8 cellular contexts compared by ENCODE assay signal in the genomic region with DNA sequence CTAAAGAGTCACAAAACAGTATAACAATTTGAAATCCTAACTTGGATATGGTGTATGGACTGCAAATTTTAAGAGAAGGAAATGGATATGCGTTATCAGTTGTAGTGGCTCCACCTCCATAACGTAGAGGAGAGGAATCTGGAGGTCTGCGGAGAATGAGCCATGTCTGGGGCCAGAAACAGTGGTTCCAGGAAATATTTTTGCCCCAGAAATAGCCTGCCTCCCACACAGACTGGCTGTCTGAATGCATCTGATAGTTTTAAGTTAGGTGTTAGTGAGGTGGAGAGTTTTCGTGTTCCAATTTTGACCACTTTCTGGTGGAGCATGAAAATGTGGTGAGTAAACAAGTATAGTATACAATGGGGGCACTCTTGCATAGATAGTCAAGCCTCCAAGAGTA. TPM values are rescaled to one million over a fixed set of nuclear protein-coding genes. Genes with fewer than 3 reads are reported as not detected.
DNase-seq lines count a peak whose midpoint lies in the region; ATAC-seq and TF ChIP-seq lines count a peak whose summit lies in the region.

No MANE protein-coding gene starts in this region.

- peaks cover 4% of the 10 kb centered on the region for H3K36me3 Mint-ChIP-seq in T-helper 17 cell (ENCODE audit: low read depth)

- no peaks in the 10 kb centered on the region for H3K36me3 ChIP-seq in A673 (ENCODE audit: insufficient read depth, low read length, poor library complexity, severe bottlenecking)

- H3K4me3 Mint-ChIP-seq in T-helper 17 cell, result peak overlapping the region; percentile 97

- H3K4me1 Mint-ChIP-seq in T-helper 17 cell, result peaks cover 61% of the 10 kb centered on the region

- TF ChIP-seq CTCF in A673 (conservative IDR thresholded peaks at IDR 0.05; ENCODE audit: low read depth, low read length) (no peak), fibroblast of the aortic adventitia (IDR thresholded peaks at IDR 0.05; ENCODE audit: insufficient read depth, low read length) (no peak)

- CTCF ChIA-PET in A673 (lab: Charles Lee), result no interaction called here

- H3K27ac Mint-ChIP-seq in T-helper 17 cell, result peak overlapping the region; percentile 99

- H3K9me3 ChIP-seq in A673 (ENCODE audit: low read depth, low read length, poor library complexity, severe bottlenecking) (no peaks in the 10 kb centered on the region), T-helper 17 cell (ENCODE audit: control insufficient read depth, low read length, poor library complexity, severe bottlenecking) (no peaks in the 10 kb centered on the region)

- H3K4me3 ChIP-seq in A673 (ENCODE audit: low read depth, low read length, poor library complexity, severe bottlenecking) (peak overlapping the region; percentile 63), fibroblast of the aortic adventitia (ENCODE audit: low read depth, low read length) (peak overlapping the region; percentile 81)

- intact Hi-C loops in A673 (cut with micrococcal nuclease; ENCODE audit: unreplicated experiment), result no loop called here

- H3K27me3 ChIP-seq in A673 (replicated peaks; ENCODE audit: insufficient read depth, low read depth, low read length, poor library complexity), result no peaks in the 10 kb centered on the region

- peak; percentile 18 for ATAC-seq in GM18909 (IDR thresholded peaks at IDR 0.05; ENCODE audit: poor library complexity, unreplicated experiment)
- no peak for ATAC-seq in T-helper 17 cell
- no peak for ATAC-seq in HG03108 (IDR thresholded peaks at IDR 0.05; ENCODE audit: unreplicated experiment)
- no peak for ATAC-seq in GM21723 (IDR thresholded peaks at IDR 0.05; ENCODE audit: unreplicated experiment)

- no peaks in the 10 kb centered on the region for H3K27me3 Mint-ChIP-seq in T-helper 17 cell

- POLR2A ChIA-PET in A673 (lab: Charles Lee; ENCODE audit: low non-redundant PET), result no interaction called here

- DNase-seq in A673 (ENCODE audit: low spot score), result no peak
- DNase-seq in T-helper 17 cell, result no peak
- DNase-seq in fibroblast of the aortic adventitia (ENCODE audit: low read depth), result peak; percentile 55
- DNase-seq in retina, result no peak
- no peak for DNase-seq in NK-92 treated with Interleukin-12 subunit alpha and Interleukin-12 subunit beta, amount 100 ng/mL, for 24 hours (lab: John Stamatoyannopoulos, UW)

- H3K4me1 ChIP-seq in A673 (ENCODE audit: insufficient read depth, low read length, poor library complexity, severe bottlenecking), result peaks cover 13% of the 10 kb centered on the region

- H3K27ac ChIP-seq in A673 (ENCODE audit: low read depth, low read length, poor library complexity, severe bottlenecking), result no peak overlapping the region

- BruUV-seq in A673 (replicated peaks; lab: Mats Ljungman, UMichigan), result no TSS peak

RNA-seq across cellular contexts. Expression of gene PHTF2, which starts 1.6 kb away (rescaled TPM):
- total RNA-seq in A673 (2021), result 34.4 and 36.6 TPM in 2 replicates
- total RNA-seq in T-helper 17 cell, result 10 to 100 TPM; 68.1 to 69.9 TPM
- 17.4 and 47.5 TPM in 2 replicates for total RNA-seq in fibroblast of the aortic adventitia (ENCODE audit: low replicate concordance)

RNA-seq across cellular contexts. Expression of gene TMEM60, which starts 1.9 kb away (rescaled TPM):
- total RNA-seq in A673 (2021), result 13.4 and 14.8 TPM in 2 replicates
- 1 to 10 TPM; 5.0 to 6.3 TPM for total RNA-seq in T-helper 17 cell
- total RNA-seq in fibroblast of the aortic adventitia (ENCODE audit: low replicate concordance), result 11.0 and 29.6 TPM in 2 replicates
